ENCODE assay signal across 22 cellular contexts in genomic region chr7:75042831-75043703, GRCh38. TPM values are rescaled to one million over a fixed set of nuclear protein-coding genes. Genes with fewer than 3 reads are reported as not detected.
DNase-seq lines count a peak whose midpoint lies in the region; ATAC-seq, FAIRE-seq and TF ChIP-seq lines count a peak whose summit lies in the region.
"Had no signal": no experiment of that assay in that cellular context is flagged by ENCODE, and none has a peak within 500 bp of the region (broad histone marks: within the 10 kb centered on the region; RNA-seq: fewer than 3 reads in every experiment).

No MANE protein-coding gene starts in this region.

- TF ChIP-seq POLR2A in K562 (conservative IDR thresholded peaks at IDR 0.05), result no peak

- 94% methylated on average over 25 of the region's 28 CpGs for whole genome bisulfite sequencing in K562 (ENCODE audit: insufficient coverage, low coverage, missing lambda C conversion rate)

- no TSS peak for BruUV-seq in K562 (replicated peaks; lab: Mats Ljungman, UMichigan)

- peaks cover 0 to 14% of the 10 kb centered on the region in 2 experiments; a peak in 2 of 5 replicates for H3K4me1 ChIP-seq in K562 (replicated peaks in 1 of 2; ENCODE audit: control insufficient read depth in 2 of 2, insufficient read depth in 2 of 2, low read length in 2 of 2)

- no peak overlapping the region for H3K4me3 Mint-ChIP-seq in nephron progenitor cell
- H3K4me3 Mint-ChIP-seq: CD4-positive, alpha-beta T cell; GM23338; H9; HFFc6 had no signal

- CTCF ChIA-PET in K562 (lab: Yijun Ruan, JAX; ENCODE audit: low intra/inter-chr PET ratio), result no interaction called here

- intact Hi-C loops in K562 (cut with micrococcal nuclease), result no loop called here

- ATAC-seq in K562 (no peak), GM19463 (IDR thresholded peaks at IDR 0.05; ENCODE audit: unreplicated experiment) (no peak), HG03159 (IDR thresholded peaks at IDR 0.05; ENCODE audit: unreplicated experiment) (no peak)
- ATAC-seq: GM23338, HepG2 had no signal

- H3K27ac ChIP-seq in K562 (ENCODE audit: extremely low read depth, low read depth, low read length) (no peak overlapping the region), temporal lobe (ENCODE audit: low read depth, low read length) (peak overlapping the region; percentile 56)
- H3K27ac ChIP-seq: BLaER1 treated with 17β-estradiol and CSF1 and Interleukin-3, amounts not matched to agents 10 nM and 100 nM had no signal

- no peak for TF ChIP-seq EP300 in Ishikawa (IDR thresholded peaks at IDR 0.05; ENCODE audit: borderline replicate concordance)
- no peak for TF ChIP-seq EP300 in K562 (IDR thresholded peaks at IDR 0.05; ENCODE audit: low read length)

- POLR2A ChIA-PET in K562 (lab: Yijun Ruan, JAX), result interaction anchor here (1.0 to 1.6 kb wide), 2 partner anchors 11 to 29 kb away, joined by 3 read pairs; no protein-coding TSS in a partner anchor

- H3K9me1 ChIP-seq in K562 (ENCODE audit: control insufficient read depth, insufficient read depth, low read length), result no peaks in the 10 kb centered on the region

- H3K4me1 Mint-ChIP-seq in nephron progenitor cell, result peaks cover 37% of the 10 kb centered on the region

- H3K27me3 ChIP-seq in K562 (ENCODE audit: control insufficient read depth in 2 of 2, insufficient read depth in 2 of 2, low read length in 2 of 2), result no peaks in the 10 kb centered on the region
- H3K27me3 ChIP-seq: BLaER1 treated with 17β-estradiol and CSF1 and Interleukin-3, amounts not matched to agents 10 nM and 100 nM; MG63 had no signal

- peak overlapping the region; percentile 69 for H3K27ac Mint-ChIP-seq in nephron progenitor cell
- H3K27ac Mint-ChIP-seq: CD4-positive, alpha-beta T cell; GM23338; H9; HFFc6 had no signal

- 0 out of 2 replicates have a peak, but pooled peaks cover 15% of the 10 kb centered on the region for H4K20me1 ChIP-seq in K562 (replicated peaks; ENCODE audit: control insufficient read depth, insufficient read depth, low read length)

- DNase-seq in K562 (ENCODE audit: extremely low read depth in 1 of 4, low spot score in 3 of 4) (no peak), nephron progenitor cell (no peak), RCC 7860 (ENCODE audit: low spot score) (no peak)
- no peak for DNase-seq in stimulated activated CD4-positive, alpha-beta T cell treated with anti-CD3 and anti-CD28 coated beads, Interleukin-15, amount 100 ng/mL, for 24 hours
- DNase-seq: CD4-positive, alpha-beta T cell; H9; HFFc6; KBM-7; MG63; NCI-H2227 treated with DMSO at 0.1 percent for 48 hours; NCI-H526 treated with DMSO at 0.1 percent for 48 hours; SHP77 treated with DMSO at 0.1 percent for 48 hours had no signal

- TF ChIP-seq RAD21 in Ishikawa (IDR thresholded peaks at IDR 0.05; ENCODE audit: low read depth) (no peak), K562 (CRISPR knock-in tag; conservative IDR thresholded peaks at IDR 0.05 in 1 of 2, IDR thresholded peaks at IDR 0.05 in 1 of 2) (no peak)

- TF ChIP-seq CTCF in K562 (IDR thresholded peaks at IDR 0.05 in 2 of 3, conservative IDR thresholded peaks at IDR 0.05 in 1 of 3; ENCODE audit: insufficient read depth in 2 of 3, low read depth in 1 of 3, low read length in 3 of 3) (no peak), nephron progenitor cell (IDR thresholded peaks at IDR 0.05) (no peak)

- H3K9ac ChIP-seq in K562 (ENCODE audit: insufficient read depth in 1 of 2, low read depth in 2 of 2, low read length in 2 of 2), result peak overlapping the region in 1 of 2 experiments; percentile 56; a peak in 1 of 4 replicates
- H3K9ac ChIP-seq: BLaER1 treated with 17β-estradiol and CSF1 and Interleukin-3, amounts not matched to agents 10 nM and 100 nM had no signal

- no peaks in the 10 kb centered on the region for H3K79me2 ChIP-seq in K562 (ENCODE audit: control insufficient read depth, insufficient read depth, low read length)

- peaks cover 38% of the 10 kb centered on the region; the same call in 2 of the 3 replicates for H3K36me3 ChIP-seq in K562 (ENCODE audit: control insufficient read depth, insufficient read depth, low read length)

- in situ Hi-C loops in K562 (cut with MboI), result loop anchor here (25.0 kb wide), 1 partner anchor 631 kb away; no protein-coding TSS in a partner anchor

- H3K27me3 Mint-ChIP-seq in nephron progenitor cell (ENCODE audit: low read depth, poor library complexity), result no peaks in the 10 kb centered on the region
- H3K27me3 Mint-ChIP-seq: CD4-positive, alpha-beta T cell had no signal

- H3K36me3 Mint-ChIP-seq in nephron progenitor cell (ENCODE audit: low read depth), result peaks cover 25% of the 10 kb centered on the region

- H3K4me3 ChIP-seq in K562, result no peak overlapping the region
- H3K4me3 ChIP-seq: BLaER1 treated with 17β-estradiol and CSF1 and Interleukin-3, amounts not matched to agents 10 nM and 100 nM; GM23338; MG63 had no signal

- no peak overlapping the region for H2AFZ ChIP-seq in K562 (ENCODE audit: low read depth, low read length)
- H2AFZ ChIP-seq: GM23338 had no signal

- no peaks in the 10 kb centered on the region for H3K9me3 Mint-ChIP-seq in nephron progenitor cell
- H3K9me3 Mint-ChIP-seq: CD4-positive, alpha-beta T cell; GM23338; H9; HFFc6 had no signal

- H3K4me2 ChIP-seq in K562 (ENCODE audit: insufficient read depth, low read length), result no peak overlapping the region
- H3K4me2 ChIP-seq: BLaER1 treated with 17β-estradiol and CSF1 and Interleukin-3, amounts not matched to agents 10 nM and 100 nM; GM23338 had no signal

- no peaks in the 10 kb centered on the region for H3K9me3 ChIP-seq in K562 (replicated peaks; ENCODE audit: control insufficient read depth, insufficient read depth, low read depth, low read length)
- H3K9me3 ChIP-seq: BLaER1 treated with 17β-estradiol and CSF1 and Interleukin-3, amounts not matched to agents 10 nM and 100 nM; MG63 had no signal

- FAIRE-seq in K562 (lab: Jason Lieb, UNC), result no peak
- no peak for FAIRE-seq in RCC 7860 (lab: Jason Lieb, UNC)
- FAIRE-seq: A204.1, D721Med, GM18507, HepG2 had no signal

TF ChIP-seq in Ishikawa, 13 proteins besides CTCF, POLR2A, EP300 and RAD21 (continues in another document):
- TF ChIP-seq YY1 (IDR thresholded peaks at IDR 0.05; ENCODE audit: low read depth), result no peak
- no peak for TF ChIP-seq CREB1 (IDR thresholded peaks at IDR 0.05; ENCODE audit: low read depth)
- TF ChIP-seq, protein P1, sequence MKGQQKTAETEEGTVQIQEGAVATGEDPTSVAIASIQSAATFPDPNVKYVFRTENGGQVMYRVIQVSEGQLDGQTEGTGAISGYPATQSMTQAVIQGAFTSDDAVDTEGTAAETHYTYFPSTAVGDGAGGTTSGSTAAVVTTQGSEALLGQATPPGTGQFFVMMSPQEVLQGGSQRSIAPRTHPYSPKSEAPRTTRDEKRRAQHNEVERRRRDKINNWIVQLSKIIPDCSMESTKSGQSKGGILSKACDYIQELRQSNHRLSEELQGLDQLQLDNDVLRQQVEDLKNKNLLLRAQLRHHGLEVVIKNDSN (IDR thresholded peaks at IDR 0.05), result no peak

TF ChIP-seq in K562, 482 proteins besides CTCF, POLR2A, EP300 and RAD21 (continues in another document):
- TF ChIP-seq PRMT5 (CRISPR knock-in tag; IDR thresholded peaks at IDR 0.05), result no peak

RNA-seq across cellular contexts. Expression of gene RCC1L, which starts 30.5 kb away (rescaled TPM):
- total RNA-seq in K562 (2011; cell fraction: chromatin; rRNA removed; ENCODE audit: low replicate concordance), result 40.0 and 67.1 TPM in 2 replicates
- 37.7 and 41.1 TPM in 2 replicates for total RNA-seq in K562 (2011; cell fraction: nucleolus; rRNA removed)
- total RNA-seq in K562 (2011; cell fraction: nucleoplasm; rRNA removed), result 32.6 and 36.3 TPM in 2 replicates
- total RNA-seq in K562 (2014; rRNA removed) (103 TPM in 2 replicates), K562 (2014; rRNA removed; fragmentation: Illumina TruSeq; extraction: Trizol) (54.8 and 61.6 TPM in 2 replicates), K562 (2015; rRNA removed; fragmentation: Illumina TruSeq; extraction: Trizol) (63.5 and 64.7 TPM in 2 replicates), K562 (2021) (97.2 and 104 TPM in 2 replicates), temporal lobe (11.3 TPM)
- polyA plus RNA-seq in K562 (2011; rRNA removed) (58.2 and 75.8 TPM in 2 replicates), K562 (2014; fragmentation: Illumina TruSeq; extraction: Trizol) (87.3 and 95.3 TPM in 2 replicates), K562 (2014; fragmentation: Nextera tagmentation; extraction: Ambion mirVana) (1 to 10 TPM; 1.6 to 4.0 TPM), K562 (2014; rRNA removed) (88.8 and 89.8 TPM in 2 replicates)
- 52.0 and 58.7 TPM in 2 replicates for polyA plus RNA-seq in K562 (2011; cell fraction: cytosol; rRNA removed)
- polyA plus RNA-seq in K562 (2011; cell fraction: nucleus; rRNA removed), result 32.6 and 33.3 TPM in 2 replicates
- polyA plus RNA-seq in K562 (2012), result 60.9 and 95.2 TPM in 2 replicates
- polyA minus RNA-seq in K562 (2011; rRNA and poly(A)+ RNA removed), result 35.3 and 51.6 TPM in 2 replicates
- 14.3 and 22.3 TPM in 2 replicates for polyA minus RNA-seq in K562 (2011; cell fraction: cytosol; rRNA and poly(A)+ RNA removed)
- 12.6 and 13.2 TPM in 2 replicates for polyA minus RNA-seq in K562 (2011; cell fraction: nucleus; rRNA and poly(A)+ RNA removed)

RNA-seq across cellular contexts. Expression of gene GTF2IRD2B, which starts 49.3 kb away (rescaled TPM):
- 22.2 and 28.1 TPM in 2 replicates for total RNA-seq in K562 (2011; cell fraction: chromatin; rRNA removed; ENCODE audit: low replicate concordance)
- total RNA-seq in K562 (2011; cell fraction: nucleolus; rRNA removed), result 9.6 and 12.2 TPM in 2 replicates
- total RNA-seq in K562 (2011; cell fraction: nucleoplasm; rRNA removed), result 10.9 and 17.3 TPM in 2 replicates
- 6.6 and 15.4 TPM in 2 replicates for total RNA-seq in K562 (2014; rRNA removed)
- total RNA-seq in K562 (2014; rRNA removed; fragmentation: Illumina TruSeq; extraction: Trizol), result 6.9 and 8.5 TPM in 2 replicates
- total RNA-seq in K562 (2015; rRNA removed; fragmentation: Illumina TruSeq; extraction: Trizol), result 7.6 and 10.7 TPM in 2 replicates
- 8.6 and 10.2 TPM in 2 replicates for total RNA-seq in K562 (2021)
- 10.3 and 12.3 TPM in 2 replicates for polyA plus RNA-seq in K562 (2011; rRNA removed)
- 5.9 and 8.6 TPM in 2 replicates for polyA plus RNA-seq in K562 (2011; cell fraction: cytosol; rRNA removed)
- 9.7 and 10.1 TPM in 2 replicates for polyA plus RNA-seq in K562 (2011; cell fraction: nucleus; rRNA removed)
- polyA plus RNA-seq in K562 (2012), result 11.1 and 13.1 TPM in 2 replicates
- 3.1 and 3.3 TPM in 2 replicates for polyA plus RNA-seq in K562 (2014; fragmentation: Illumina TruSeq; extraction: Trizol)
- 1 to 10 TPM; 1.2 to 1.5 TPM for polyA plus RNA-seq in K562 (2014; fragmentation: Nextera tagmentation; extraction: Ambion mirVana)
- polyA plus RNA-seq in K562 (2014; rRNA removed), result 9.9 and 13.3 TPM in 2 replicates
- polyA minus RNA-seq in K562 (2011; rRNA and poly(A)+ RNA removed), result 8.2 and 13.5 TPM in 2 replicates
- 2.7 and 4.7 TPM in 2 replicates for polyA minus RNA-seq in K562 (2011; cell fraction: cytosol; rRNA and poly(A)+ RNA removed)
- polyA minus RNA-seq in K562 (2011; cell fraction: nucleus; rRNA and poly(A)+ RNA removed), result 3.9 and 7.1 TPM in 2 replicates
- total RNA-seq in temporal lobe, result 53.1 TPM
